Comparison of ENCODE assay signal across 18 cellular contexts in the genomic region with DNA sequence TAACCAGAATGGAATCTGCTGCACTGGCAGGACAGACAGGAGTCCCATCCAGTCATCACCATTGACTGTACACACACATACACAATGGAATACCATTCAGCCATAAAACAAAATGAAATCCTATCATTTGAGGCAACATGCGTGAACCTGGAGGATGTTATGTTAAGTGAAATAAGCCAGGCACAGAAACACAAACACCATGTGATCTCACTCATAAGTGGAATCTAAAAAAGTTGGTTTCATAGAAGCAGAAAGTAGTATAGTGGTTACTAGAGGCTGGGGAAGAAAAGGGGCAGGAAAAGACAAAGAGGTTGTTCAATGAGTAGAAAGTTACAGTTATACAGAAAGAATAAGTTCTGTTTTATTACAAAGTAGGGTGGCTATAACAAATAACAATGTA.
"Had no signal": no experiment of that assay in that cellular context is flagged by ENCODE, and none has a peak within 500 bp of the region (broad histone marks: within the 10 kb centered on the region; RNA-seq: fewer than 3 reads in every experiment).

No MANE protein-coding gene starts in this region.

- ATAC-seq: activated CD4-positive, CD25-positive, alpha-beta regulatory T cell treated with anti-CD3 and anti-CD28 coated beads, Interleukin-2, amount 50 U/mL, for 24 hours; activated CD8-positive, alpha-beta T cell treated with anti-CD3 and anti-CD28 coated beads, Interleukin-2, amount 10 ng/mL, durations not matched to agents 7 days and 5 days; gastroesophageal sphincter; heart left ventricle; stimulated activated naive CD8-positive, alpha-beta T cell treated with anti-CD3 and anti-CD28 coated beads, Interleukin-15, Interleukin-2, amounts not matched to agents 100 U/mL and 50 U/mL, for 24 hours had no signal

- H3K9me3 ChIP-seq: colonic mucosa, gastroesophageal sphincter, mucosa of descending colon, tibial artery had no signal

- DNase-seq: activated CD4-positive, alpha-beta T cell treated with anti-CD3 and anti-CD28 coated beads, Interleukin-2, amount 10 ng/mL, durations not matched to agents 7 days and 5 days; activated CD8-positive, alpha-beta T cell treated with anti-CD3 and anti-CD28 coated beads, Interleukin-2, amount 10 ng/mL, durations not matched to agents 7 days and 5 days; activated naive CD4-positive, alpha-beta T cell treated with anti-CD3 and anti-CD28 coated beads, Interleukin-2, amount 50 U/mL, for 16 hours; activated T-cell treated with anti-CD3 and anti-CD28 coated beads, Interleukin-2, amount 50 U/mL, for 24 hours; aorta; brain microvascular endothelial cell; colonic mucosa; erythroblast; heart left ventricle; left ventricle myocardium inferior; mucosa of descending colon; naive B cell; stimulated activated CD4-positive, alpha-beta T cell treated with anti-CD3 and anti-CD28 coated beads, Interleukin-2, amount 100 ng/mL, for 24 hours; stimulated activated naive CD8-positive, alpha-beta T cell treated with anti-CD3 and anti-CD28 coated beads, Interleukin-15, Interleukin-2, amounts not matched to agents 100 U/mL and 50 U/mL, for 24 hours; substantia nigra; tibial artery had no signal

- H3K4me3 ChIP-seq: colonic mucosa, gastroesophageal sphincter, heart left ventricle, left ventricle myocardium inferior, mucosa of descending colon, tibial artery had no signal

- H3K36me3 ChIP-seq: brain microvascular endothelial cell, colonic mucosa, gastroesophageal sphincter, heart left ventricle, left ventricle myocardium inferior, tibial artery had no signal

- H3K27ac ChIP-seq: brain microvascular endothelial cell, colonic mucosa, gastroesophageal sphincter, heart left ventricle, left ventricle myocardium inferior, tibial artery had no signal

- H3K4me1 ChIP-seq: colonic mucosa, gastroesophageal sphincter, heart left ventricle, left ventricle myocardium inferior, tibial artery had no signal

- H3K27me3 ChIP-seq: brain microvascular endothelial cell, colonic mucosa, gastroesophageal sphincter, heart left ventricle, tibial artery had no signal
